ENCODE assay signal across 1 cellular context in genomic region chr10:102188298-102188940, GRCh38.
A peak's percentile ranks its signal among the peaks of the same experiment; 100 is the strongest.
TF ChIP-seq lines count a peak whose summit lies in the region.

No MANE protein-coding gene starts in this region.

TF ChIP-seq in HepG2, 621 proteins besides CTCF, POLR2A, EP300 and RAD21:
- TF ChIP-seq ZBTB25 (CRISPR knock-in tag; IDR thresholded peaks at IDR 0.05): no peak
- TF ChIP-seq MIER2 (CRISPR knock-in tag; IDR thresholded peaks at IDR 0.05): no peak
- no peak for TF ChIP-seq SMARCC2 (IDR thresholded peaks at IDR 0.05)
- TF ChIP-seq ZNF281 (CRISPR knock-in tag; IDR thresholded peaks at IDR 0.05; ENCODE audit: borderline replicate concordance): peak; percentile 85
- no peak for TF ChIP-seq ZNF556 (CRISPR knock-in tag; IDR thresholded peaks at IDR 0.05; ENCODE audit: borderline replicate concordance)
- no peak for TF ChIP-seq HDAC2 (CRISPR knock-in tag; IDR thresholded peaks at IDR 0.05)
- no peak for TF ChIP-seq ZNF597 (CRISPR knock-in tag; IDR thresholded peaks at IDR 0.05)
- no peak for TF ChIP-seq ZNF263 (CRISPR knock-in tag; IDR thresholded peaks at IDR 0.05)
- no peak for TF ChIP-seq THRA (CRISPR knock-in tag; IDR thresholded peaks at IDR 0.05; ENCODE audit: borderline replicate concordance)
- TF ChIP-seq ZNF292 (CRISPR knock-in tag; IDR thresholded peaks at IDR 0.05; ENCODE audit: borderline replicate concordance, low read depth): peak; percentile 33; the same call in 1 of the 2 replicates
- no peak for TF ChIP-seq BRD4 (CRISPR knock-in tag; IDR thresholded peaks at IDR 0.05)
- TF ChIP-seq ZNF136 (CRISPR knock-in tag; IDR thresholded peaks at IDR 0.05; ENCODE audit: low read depth): no peak
- no peak for TF ChIP-seq MED1 (CRISPR knock-in tag; IDR thresholded peaks at IDR 0.05)
- no peak for TF ChIP-seq MAF1 (CRISPR knock-in tag; IDR thresholded peaks at IDR 0.05; ENCODE audit: borderline replicate concordance)
- TF ChIP-seq ZMAT5 (CRISPR knock-in tag; IDR thresholded peaks at IDR 0.05; ENCODE audit: borderline replicate concordance, low read depth): no peak
- peak; percentile 39; the same call in 1 of the 2 replicates for TF ChIP-seq ZNF687 (CRISPR knock-in tag; IDR thresholded peaks at IDR 0.05)
- peak; percentile 20; the same call in 1 of the 2 replicates for TF ChIP-seq HNF4G (IDR thresholded peaks at IDR 0.05; ENCODE audit: borderline replicate concordance, low read depth, low read length)
- TF ChIP-seq HNF4G (CRISPR knock-in tag; IDR thresholded peaks at IDR 0.05; ENCODE audit: borderline replicate concordance, low read depth): no peak
- peak; percentile 72 for TF ChIP-seq HNF4A (CRISPR knock-in tag; IDR thresholded peaks at IDR 0.05)
- TF ChIP-seq HNRNPL (IDR thresholded peaks at IDR 0.05; ENCODE audit: low read depth, low read length): peak; percentile 86
- TF ChIP-seq TSC22D2 (CRISPR knock-in tag; IDR thresholded peaks at IDR 0.05; ENCODE audit: borderline replicate concordance): no peak
- peak; percentile 91; the same call in 1 of the 2 replicates for TF ChIP-seq HIC2 (CRISPR knock-in tag; IDR thresholded peaks at IDR 0.05; ENCODE audit: low read depth)
TF ChIP-seq in HepG2: peak in this region for 7.
